1 cellular context compared by ENCODE assay signal in genomic region chr11:22920939-22921565, GRCh38.
TF ChIP-seq lines count a peak whose summit lies in the region.

No MANE protein-coding gene starts in this region.

TF ChIP-seq in GM23338, 12 proteins besides CTCF, POLR2A, EP300 and RAD21 (continued from another document):
- TF ChIP-seq ZNF462 (CRISPR knock-in tag; IDR thresholded peaks at IDR 0.05) = no peak
- no peak for TF ChIP-seq EZH2phosphoT487 (IDR thresholded peaks at IDR 0.05; ENCODE audit: unreplicated experiment)
- TF ChIP-seq NANOG (IDR thresholded peaks at IDR 0.05; ENCODE audit: borderline replicate concordance) = no peak
- no peak for TF ChIP-seq ZNF331 (CRISPR knock-in tag; IDR thresholded peaks at IDR 0.05; ENCODE audit: low read depth)
- no peak for TF ChIP-seq STAT1 (IDR thresholded peaks at IDR 0.05; ENCODE audit: unreplicated experiment)
- TF ChIP-seq JUNB (IDR thresholded peaks at IDR 0.05; ENCODE audit: unreplicated experiment) = no peak
- TF ChIP-seq EZH2 (IDR thresholded peaks at IDR 0.05; ENCODE audit: low read depth, unreplicated experiment) = no peak
- no peak for TF ChIP-seq CREB1 (CRISPR knock-in tag; IDR thresholded peaks at IDR 0.05; ENCODE audit: low read depth)
- no peak for TF ChIP-seq ZNF114 (CRISPR knock-in tag; IDR thresholded peaks at IDR 0.05)
- no peak for TF ChIP-seq ETS1 (IDR thresholded peaks at IDR 0.05)
- TF ChIP-seq REST (IDR thresholded peaks at IDR 0.05; ENCODE audit: unreplicated experiment) = no peak
TF ChIP-seq in GM23338: peak in this region for 0.
